ENCODE assay signal across 9 cellular contexts in genomic region chr20:50286174-50286511, GRCh38.
DNase-seq lines count a peak whose midpoint lies in the region; ATAC-seq and TF ChIP-seq lines count a peak whose summit lies in the region.
"Had no signal": no experiment of that assay in that cellular context is flagged by ENCODE, and none has a peak within 500 bp of the region (broad histone marks: within the 10 kb centered on the region; RNA-seq: fewer than 3 reads in every experiment).

No MANE protein-coding gene starts in this region.

- no peak for TF ChIP-seq CTCF in GM13977 (IDR thresholded peaks at IDR 0.05; ENCODE audit: extremely low read depth, insufficient read depth, missing control alignments)
- no peak for TF ChIP-seq CTCF in sigmoid colon (IDR thresholded peaks at IDR 0.05)

- no peak overlapping the region for H3K4me3 ChIP-seq in sigmoid colon

- intact Hi-C loops in dendritic cell treated with granulocyte-macrophage colony-stimulating factor and Interleukin-4, amounts not matched to agents 40 ng/mL and 50 ng/mL, for 4 days (cut with micrococcal nuclease), result no loop called here
- intact Hi-C loops in sigmoid colon (cut with DNase I), result no loop called here

- H3K27me3 Mint-ChIP-seq in dendritic cell treated with granulocyte-macrophage colony-stimulating factor and Interleukin-4, amounts not matched to agents 40 ng/mL and 50 ng/mL, for 4 days, result peaks cover 1% of the 10 kb centered on the region

- peaks cover 0 to 33% (median 22%) of the 10 kb centered on the region in 4 donors for H3K4me1 ChIP-seq in sigmoid colon

- no peaks in the 10 kb centered on the region for H3K36me3 ChIP-seq in sigmoid colon

- H3K27ac ChIP-seq in sigmoid colon (peak overlapping the region; percentile 58 to 73 (median 68)), substantia nigra (ENCODE audit: low read depth, low read length, poor library complexity, severe bottlenecking) (no peak overlapping the region)

- WGBS in sigmoid colon, 2 donors, result 82 to 83% methylated on average over 9 of the region's 9 CpGs

- H3K36me3 Mint-ChIP-seq in dendritic cell treated with granulocyte-macrophage colony-stimulating factor and Interleukin-4, amounts not matched to agents 40 ng/mL and 50 ng/mL, for 4 days (ENCODE audit: low read depth), result no peaks in the 10 kb centered on the region

- H3K9me3 Mint-ChIP-seq in dendritic cell treated with granulocyte-macrophage colony-stimulating factor and Interleukin-4, amounts not matched to agents 40 ng/mL and 50 ng/mL, for 4 days, result no peaks in the 10 kb centered on the region

- TF ChIP-seq EP300 in sigmoid colon (IDR thresholded peaks at IDR 0.05), result no peak

- DNase-seq in GM13977 (ENCODE audit: low spot score) (peak; percentile 48), sigmoid colon (no peak), DMS114 treated with DMSO at 0.1 percent for 48 hours (lab: John Stamatoyannopoulos, UW; ENCODE audit: unreplicated experiment) (no peak), NCI-H2171 (lab: John Stamatoyannopoulos, UW) (no peak), substantia nigra (lab: John Stamatoyannopoulos, UW) (no peak)
- DNase-seq: stimulated activated naive CD8-positive, alpha-beta T cell treated with anti-CD3 and anti-CD28 coated beads, Interleukin-15, Interleukin-2, amounts not matched to agents 100 U/mL and 50 U/mL, for 24 hours had no signal

- no peaks in the 10 kb centered on the region for H3K9me3 ChIP-seq in sigmoid colon

- H3K4me3 Mint-ChIP-seq in dendritic cell treated with granulocyte-macrophage colony-stimulating factor and Interleukin-4, amounts not matched to agents 40 ng/mL and 50 ng/mL, for 4 days, result no peak overlapping the region

- peaks cover 65% of the 10 kb centered on the region for H3K4me1 Mint-ChIP-seq in dendritic cell treated with granulocyte-macrophage colony-stimulating factor and Interleukin-4, amounts not matched to agents 40 ng/mL and 50 ng/mL, for 4 days (ENCODE audit: low read depth)

- peak; percentile 25 for ATAC-seq in HG03139 (IDR thresholded peaks at IDR 0.05; ENCODE audit: unreplicated experiment)
- no peak for ATAC-seq in GM21423 (IDR thresholded peaks at IDR 0.05; ENCODE audit: unreplicated experiment)
- ATAC-seq: stimulated activated naive CD8-positive, alpha-beta T cell treated with anti-CD3 and anti-CD28 coated beads, Interleukin-15, Interleukin-2, amounts not matched to agents 100 U/mL and 50 U/mL, for 24 hours had no signal

- in situ Hi-C loops in GM13977 (cut with MboI; ENCODE audit: low pct_unique_long_range_greater_than_20kb, low sequenced_read_pairs, unreplicated experiment), result no loop called here

- H3K27ac Mint-ChIP-seq in dendritic cell treated with granulocyte-macrophage colony-stimulating factor and Interleukin-4, amounts not matched to agents 40 ng/mL and 50 ng/mL, for 4 days, result peak overlapping the region; percentile 60

- H3K27me3 ChIP-seq in sigmoid colon, result no peaks in the 10 kb centered on the region

- TF ChIP-seq POLR2A in sigmoid colon (IDR thresholded peaks at IDR 0.05), result no peak
